Comparison of ENCODE assay signal across 11 cellular contexts in genomic region chr7:1925973-1926907, GRCh38.
DNase-seq lines count a peak whose midpoint lies in the region; ATAC-seq lines count a peak whose summit lies in the region.
"Had no signal": no experiment of that assay in that cellular context is flagged by ENCODE, and none has a peak within 500 bp of the region (broad histone marks: within the 10 kb centered on the region; RNA-seq: fewer than 3 reads in every experiment).

No MANE protein-coding gene starts in this region.

- POLR2A ChIA-PET in activated CD8-positive, alpha-beta T cell treated with anti-CD3 and anti-CD28 coated beads, Interleukin-2, amount 10 ng/mL, durations not matched to agents 7 days and 5 days (lab: Charles Lee): no interaction called here
- POLR2A ChIA-PET in naive thymus-derived CD8-positive, alpha-beta T cell (lab: Charles Lee): interaction anchor here (0.7 to 6.0 kb wide), 2 partner anchors 13 to 1309 kb away, joined by 3 to 32 read pairs; no protein-coding TSS in a partner anchor

- DNase-seq in GF-D8 (lab: John Stamatoyannopoulos, UW): peak; percentile 54
- peak; percentile 33 for DNase-seq in MV-4-11 (lab: John Stamatoyannopoulos, UW)
- DNase-seq in activated CD8-positive, alpha-beta T cell treated with anti-CD3 and anti-CD28 coated beads, Interleukin-2, amount 10 ng/mL, durations not matched to agents 7 days and 5 days: peak; percentile 58
- DNase-seq in naive thymus-derived CD8-positive, alpha-beta T cell: peak in 7 of 10 donors; percentile 22 to 76 (median 54)
- DNase-seq in GM19238 (ENCODE audit: insufficient read length, low spot score): no peak
- no peak for DNase-seq in RKO (ENCODE audit: low spot score)
- DNase-seq: anterior cingulate cortex, DMS79 had no signal

- peaks cover 29% of the 10 kb centered on the region for H3K36me3 Mint-ChIP-seq in activated CD8-positive, alpha-beta T cell treated with anti-CD3 and anti-CD28 coated beads, Interleukin-2, amount 10 ng/mL, durations not matched to agents 7 days and 5 days (ENCODE audit: low read depth)
- H3K36me3 Mint-ChIP-seq in naive thymus-derived CD8-positive, alpha-beta T cell: peaks cover 0 to 31% (median 3%) of the 10 kb centered on the region in 3 donors

- peaks cover 61% of the 10 kb centered on the region for H3K4me1 Mint-ChIP-seq in activated CD8-positive, alpha-beta T cell treated with anti-CD3 and anti-CD28 coated beads, Interleukin-2, amount 10 ng/mL, durations not matched to agents 7 days and 5 days (ENCODE audit: low read depth)
- H3K4me1 Mint-ChIP-seq in naive thymus-derived CD8-positive, alpha-beta T cell: peaks cover 46 to 81% (median 70%) of the 10 kb centered on the region in 4 donors

- H3K4me3 Mint-ChIP-seq in activated CD8-positive, alpha-beta T cell treated with anti-CD3 and anti-CD28 coated beads, Interleukin-2, amount 10 ng/mL, durations not matched to agents 7 days and 5 days: peak overlapping the region; percentile 53
- H3K4me3 Mint-ChIP-seq in naive thymus-derived CD8-positive, alpha-beta T cell: peak overlapping the region; percentile 20 to 78 (median 71)

- H3K27me3 Mint-ChIP-seq in activated CD8-positive, alpha-beta T cell treated with anti-CD3 and anti-CD28 coated beads, Interleukin-2, amount 10 ng/mL, durations not matched to agents 7 days and 5 days (ENCODE audit: low read depth): peaks cover 23% of the 10 kb centered on the region
- H3K27me3 Mint-ChIP-seq in naive thymus-derived CD8-positive, alpha-beta T cell: no peaks in the 10 kb centered on the region

- CTCF ChIA-PET in activated CD8-positive, alpha-beta T cell treated with anti-CD3 and anti-CD28 coated beads, Interleukin-2, amount 10 ng/mL, durations not matched to agents 7 days and 5 days (lab: Charles Lee): interaction anchor here (1.0 to 1.6 kb wide), 2 partner anchors 13 to 185 kb away, joined by 3 to 7 read pairs; no protein-coding TSS in a partner anchor

- H3K27ac Mint-ChIP-seq in activated CD8-positive, alpha-beta T cell treated with anti-CD3 and anti-CD28 coated beads, Interleukin-2, amount 10 ng/mL, durations not matched to agents 7 days and 5 days: peak overlapping the region; percentile 47
- H3K27ac Mint-ChIP-seq in naive thymus-derived CD8-positive, alpha-beta T cell: peak overlapping the region; percentile 72 to 97 (median 92)

- peak; percentile 77 for ATAC-seq in activated CD8-positive, alpha-beta T cell treated with anti-CD3 and anti-CD28 coated beads, Interleukin-2, amount 10 ng/mL, durations not matched to agents 7 days and 5 days
- peak; percentile 57 to 73 for ATAC-seq in naive thymus-derived CD8-positive, alpha-beta T cell
- no peak for ATAC-seq in HG03378 (IDR thresholded peaks at IDR 0.05; ENCODE audit: unreplicated experiment)
- ATAC-seq: heart right ventricle, pancreas had no signal

- H3K9me3 Mint-ChIP-seq in activated CD8-positive, alpha-beta T cell treated with anti-CD3 and anti-CD28 coated beads, Interleukin-2, amount 10 ng/mL, durations not matched to agents 7 days and 5 days (ENCODE audit: insufficient read depth): no peaks in the 10 kb centered on the region
- H3K9me3 Mint-ChIP-seq in naive thymus-derived CD8-positive, alpha-beta T cell: no peaks in the 10 kb centered on the region

Comparison
In these comparisons a context has a peak if more than half of its experiments do, and no peak if none do; other contexts are left out.
1. DNase-seq: peak in GF-D8 (single experiment), MV-4-11 (single experiment), activated CD8-positive, alpha-beta T cell treated with anti-CD3 and anti-CD28 coated beads, Interleukin-2, amount 10 ng/mL, durations not matched to agents 7 days and 5 days (single experiment) and naive thymus-derived CD8-positive, alpha-beta T cell (7 of 10); none in GM19238 (single experiment) and RKO (single experiment).